8 cellular contexts compared by ENCODE assay signal in the genomic region with DNA sequence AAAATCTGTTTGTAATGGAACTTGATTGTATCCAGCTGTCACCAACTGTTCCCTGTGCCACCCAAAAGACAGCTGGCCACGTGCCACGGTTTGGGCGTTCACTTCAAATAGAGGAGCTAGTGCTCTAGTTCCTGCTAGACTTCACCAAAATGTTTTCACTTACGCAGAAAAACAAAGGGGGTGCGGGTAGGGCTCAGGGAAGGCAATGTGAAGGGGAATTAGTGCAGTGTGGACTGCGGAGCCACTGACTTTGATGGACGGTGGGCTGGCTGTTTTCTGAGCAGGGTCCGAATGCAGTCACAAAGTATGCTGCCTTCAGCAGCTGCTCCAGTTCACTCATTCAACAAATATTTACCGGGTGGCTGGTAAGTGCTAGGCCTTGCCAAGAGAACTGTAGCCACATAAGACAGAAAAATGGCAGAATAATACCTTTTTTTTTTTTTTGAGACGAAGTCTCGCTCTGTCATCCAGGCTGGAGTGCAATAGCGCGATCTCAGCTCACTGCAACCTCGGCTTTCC. TPM values are rescaled to one million over a fixed set of nuclear protein-coding genes. Genes with fewer than 3 reads are reported as not detected.
DNase-seq lines count a peak whose midpoint lies in the region; ATAC-seq, FAIRE-seq and TF ChIP-seq lines count a peak whose summit lies in the region.

No MANE protein-coding gene starts in this region.

- H4K20me1 ChIP-seq in astrocyte (ENCODE audit: insufficient read depth, low read length): peaks cover 5% of the 10 kb centered on the region

- no peak overlapping the region for H3K9ac ChIP-seq in astrocyte (ENCODE audit: low read length)

- CTCF ChIA-PET in BJ (lab: Yijun Ruan, JAX): interaction anchor here (0.6 to 1.5 kb wide), 6 partner anchors 10 to 293 kb away, joined by 3 to 4 read pairs (median 3); no protein-coding TSS in a partner anchor

- no peaks in the 10 kb centered on the region for H3K27me3 ChIP-seq in BJ (ENCODE audit: control insufficient read depth, insufficient read depth, low read length)
- H3K27me3 ChIP-seq in astrocyte (ENCODE audit: insufficient read depth, low read length): no peaks in the 10 kb centered on the region

- WGBS in lower leg skin, 2 donors: 28 to 49% methylated on average over 14 of the region's 14 CpGs

- TF ChIP-seq POLR2A in lower leg skin (IDR thresholded peaks at IDR 0.05) (no peak), GM18505 (IDR thresholded peaks at IDR 0.05; ENCODE audit: borderline replicate concordance, extremely low read depth, insufficient read depth, insufficient read length) (no peak)

- no peak overlapping the region for H2AFZ ChIP-seq in astrocyte (ENCODE audit: low read depth, low read length)

- H3K4me3 Mint-ChIP-seq in astrocyte (ENCODE audit: unreplicated experiment): no peak overlapping the region

- H3K9me3 Mint-ChIP-seq in astrocyte (ENCODE audit: unreplicated experiment): no peaks in the 10 kb centered on the region

- peak overlapping the region; percentile 27 for H3K27ac ChIP-seq in astrocyte (ENCODE audit: low read depth, low read length)

- intact Hi-C loops in lower leg skin (cut with DNase I; ENCODE audit: low total_unique reads): no loop called here

- no peaks in the 10 kb centered on the region for H3K9me3 ChIP-seq in astrocyte (ENCODE audit: insufficient read depth, low read depth, low read length)

- H3K27ac Mint-ChIP-seq in astrocyte (ENCODE audit: unreplicated experiment): peak overlapping the region; percentile 62

- H3K36me3 ChIP-seq in BJ (ENCODE audit: control insufficient read depth, insufficient read depth, low read length) (peaks cover 8% of the 10 kb centered on the region; the same call in 1 of the 2 replicates), astrocyte (ENCODE audit: insufficient read depth, low read length) (peaks cover 9% of the 10 kb centered on the region)

- no peaks in the 10 kb centered on the region for H3K27me3 Mint-ChIP-seq in astrocyte (ENCODE audit: low read depth, unreplicated experiment)

- H3K4me1 ChIP-seq in astrocyte (ENCODE audit: insufficient read depth, low read length): peaks cover 27% of the 10 kb centered on the region

- H3K4me3 ChIP-seq in BJ (ENCODE audit: low read depth, low read length) (no peak overlapping the region), astrocyte (ENCODE audit: insufficient read depth, low read depth, low read length) (no peak overlapping the region), lower leg skin (ENCODE audit: low read depth, poor library complexity, severe bottlenecking) (no peak overlapping the region)

- peak overlapping the region; percentile 51 for H3K4me2 ChIP-seq in astrocyte (ENCODE audit: low read length)

- DNase-seq in BJ (ENCODE audit: low read depth): peak; percentile 36
- DNase-seq in NCI-H460 (ENCODE audit: extremely low read depth, low read depth): peak; percentile 38
- peak; percentile 92 for DNase-seq in astrocyte (ENCODE audit: low read depth)
- DNase-seq in lower leg skin (ENCODE audit: low spot score in 2 of 2): peak; percentile 81 to 96
- no peak for DNase-seq in kidney glomerular epithelial cell (lab: John Stamatoyannopoulos, UW)
- no peak for DNase-seq in MV-4-11 (lab: John Stamatoyannopoulos, UW)

- ATAC-seq in GM18505 (IDR thresholded peaks at IDR 0.05; ENCODE audit: unreplicated experiment) (no peak), GM21367 (IDR thresholded peaks at IDR 0.05; ENCODE audit: unreplicated experiment) (no peak)

- H3K36me3 Mint-ChIP-seq in astrocyte (ENCODE audit: low read depth, unreplicated experiment): peaks cover 33% of the 10 kb centered on the region

- no peaks in the 10 kb centered on the region for H3K79me2 ChIP-seq in astrocyte (ENCODE audit: insufficient read depth, low read length)

- H3K4me1 Mint-ChIP-seq in astrocyte (ENCODE audit: low read depth, unreplicated experiment): peaks cover 11% of the 10 kb centered on the region

- TF ChIP-seq CTCF in BJ (IDR thresholded peaks at IDR 0.05; ENCODE audit: insufficient read depth, low read depth, low read length) (no peak), astrocyte (IDR thresholded peaks at IDR 0.05; ENCODE audit: insufficient read depth, low read depth, low read length) (no peak), lower leg skin (IDR thresholded peaks at IDR 0.05) (no peak)

- no peak for FAIRE-seq in astrocyte (lab: Jason Lieb, UNC)

- POLR2A ChIA-PET in BJ (lab: Charles Lee): no interaction called here

RNA-seq across cellular contexts. Expression of a gene that starts 7.6 kb away (rescaled TPM):
- 9.3 and 12.8 TPM in 2 replicates for polyA plus RNA-seq in BJ (2011; rRNA removed)
- 4.6 and 5.8 TPM in 2 replicates for polyA minus RNA-seq in BJ (2011; rRNA and poly(A)+ RNA removed)
- 40.1 and 40.2 TPM in 2 replicates for total RNA-seq in NCI-H460 (2014; rRNA removed; shearing (Covaris generic))
- 85.3 and 87.6 TPM in 2 replicates for polyA plus RNA-seq in NCI-H460 (2014; cell fraction: nucleus; rRNA removed)
- total RNA-seq in astrocyte (22.4 and 25.0 TPM in 2 replicates), lower leg skin (10 to 100 TPM; 53.7 to 79.4 (median 63.9) TPM)

RNA-seq across cellular contexts. Expression of a gene that starts 50.9 kb away (rescaled TPM):
- polyA plus RNA-seq in BJ (2011; rRNA removed): 17.0 and 22.1 TPM in 2 replicates
- polyA minus RNA-seq in BJ (2011; rRNA and poly(A)+ RNA removed): 28.9 TPM in 2 replicates
- total RNA-seq in NCI-H460 (2014; rRNA removed; shearing (Covaris generic)): 49.0 and 55.5 TPM in 2 replicates
- polyA plus RNA-seq in NCI-H460 (2014; cell fraction: nucleus; rRNA removed): 71.2 and 84.1 TPM in 2 replicates
- total RNA-seq in astrocyte (48.1 and 51.0 TPM in 2 replicates), lower leg skin (10 to 100 TPM; 36.7 to 63.6 (median 45.2) TPM)

Comparison
In these comparisons a context has a peak if more than half of its experiments do, and no peak if none do; other contexts are left out.
1. DNase-seq: peak in BJ (single experiment), NCI-H460 (single experiment), astrocyte (single experiment) and lower leg skin (2 of 2); none in kidney glomerular epithelial cell (single experiment) and MV-4-11 (single experiment).